7 cellular contexts compared by ENCODE assay signal in genomic region chr20:48598303-48598941, GRCh38.
A peak's percentile ranks its signal among the peaks of the same experiment; 100 is the strongest.
DNase-seq lines count a peak whose midpoint lies in the region; ATAC-seq, FAIRE-seq and TF ChIP-seq lines count a peak whose summit lies in the region.
"Not testable (repeated sequence)": the region's sequence is repeated elsewhere in the genome, so short reads cannot be mapped to it uniquely, and the experiment has no call there.

No MANE protein-coding gene starts in this region.

- TF ChIP-seq EP300 in HepG2 (IDR thresholded peaks at IDR 0.05; ENCODE audit: low read depth in 2 of 2, low read length in 2 of 2); HepG2 (CRISPR knock-in tag; IDR thresholded peaks at IDR 0.05; ENCODE audit: borderline replicate concordance); sigmoid colon (IDR thresholded peaks at IDR 0.05): not testable (repeated sequence)

- not testable (repeated sequence) for H3K9me3 ChIP-seq in Panc1 (ENCODE audit: control insufficient read depth, insufficient read depth, low read depth, low read length); endodermal cell (ENCODE audit: control insufficient read depth, low read length); HepG2 (ENCODE audit: low read length); mucosa of descending colon; sigmoid colon

- H3K36me3 ChIP-seq in Panc1 (ENCODE audit: control insufficient read depth, insufficient read depth, low read length); endodermal cell (ENCODE audit: control insufficient read depth, insufficient read depth, low read length); HepG2 (replicated peaks in 1 of 2; ENCODE audit: control insufficient read depth in 1 of 2, insufficient read depth in 2 of 2, low read length in 2 of 2); mucosa of descending colon (ENCODE audit: low read depth); sigmoid colon: not testable (repeated sequence)

- not testable (repeated sequence) for H4K20me1 ChIP-seq in HepG2 (ENCODE audit: insufficient read depth, low read length)

- intact Hi-C loops in Calu3 (cut with micrococcal nuclease; ENCODE audit: unreplicated experiment); Panc1 (cut with micrococcal nuclease; ENCODE audit: unreplicated experiment); HepG2 (cut with micrococcal nuclease; ENCODE audit: unreplicated experiment); mucosa of descending colon (cut with DNase I, micrococcal nuclease): not testable (repeated sequence)
- intact Hi-C loops in sigmoid colon (cut with DNase I) = loop anchor here (10.0 kb wide), 2 partner anchors 264 to 334 kb away; no protein-coding TSS in a partner anchor

- TF ChIP-seq CTCF in Calu3 (IDR thresholded peaks at IDR 0.05; ENCODE audit: unreplicated experiment); Panc1 (IDR thresholded peaks at IDR 0.05); endodermal cell (conservative IDR thresholded peaks at IDR 0.05); HepG2 (CRISPR knock-in tag; IDR thresholded peaks at IDR 0.05); mucosa of descending colon (IDR thresholded peaks at IDR 0.05); sigmoid colon (IDR thresholded peaks at IDR 0.05): not testable (repeated sequence)

- H3K36me3 Mint-ChIP-seq in Calu3 (ENCODE audit: insufficient read depth, unreplicated experiment); endodermal cell (ENCODE audit: low read depth): not testable (repeated sequence)

- H3K4me1 ChIP-seq in Panc1 (ENCODE audit: control insufficient read depth, insufficient read depth, low read length); endodermal cell (ENCODE audit: control insufficient read depth, insufficient read depth, low read length); mucosa of descending colon (ENCODE audit: low read depth): not testable (repeated sequence)
- H3K4me1 ChIP-seq in HepG2 (ENCODE audit: insufficient read depth, low read length) = peaks cover 16% of the 10 kb centered on the region
- H3K4me1 ChIP-seq in sigmoid colon = peaks cover 0 to 14% (median 12%) of the 10 kb centered on the region in 4 donors

- H3K4me3 Mint-ChIP-seq in Calu3 (ENCODE audit: low read depth, unreplicated experiment); endodermal cell: not testable (repeated sequence)

- not testable (repeated sequence) for H3K9ac ChIP-seq in endodermal cell (ENCODE audit: extremely low read depth, low read length, poor library complexity, severe bottlenecking); HepG2 (ENCODE audit: insufficient read depth, low read depth, low read length)

- H3K79me2 ChIP-seq in HepG2 (ENCODE audit: insufficient read depth, low read length) = not testable (repeated sequence)

- not testable (repeated sequence) for H2AFZ ChIP-seq in HepG2 (ENCODE audit: low read length)

- H3K27me3 ChIP-seq in Panc1 (ENCODE audit: control insufficient read depth, insufficient read depth, low read length); endodermal cell (ENCODE audit: control insufficient read depth, insufficient read depth, low read length, poor library complexity, severe bottlenecking); HepG2 (ENCODE audit: control insufficient read depth in 1 of 2, insufficient read depth in 2 of 2, low read length in 2 of 2); sigmoid colon: not testable (repeated sequence)

- not testable (repeated sequence) for H3K4me2 ChIP-seq in HepG2 (ENCODE audit: low read depth, low read length)

- WGBS in endodermal cell (ENCODE audit: insufficient coverage in 1 of 2, insufficient read length in 1 of 2), 2 experiments = 87 to 100% methylated on average over 2 to 16 of the region's 16 CpGs
- 40% methylated on average over 13 of the region's 16 CpGs for WGBS in HepG2 (ENCODE audit: low lambda C conversion rate)
- 79 to 84% methylated on average over 16 of the region's 16 CpGs for WGBS in sigmoid colon, 2 donors

- POLR2A ChIA-PET in Panc1 (lab: Charles Lee); HepG2 (lab: Yijun Ruan, JAX): not testable (repeated sequence)

- H3K9me3 Mint-ChIP-seq in Calu3 (ENCODE audit: low read depth, unreplicated experiment); endodermal cell: not testable (repeated sequence)

- not testable (repeated sequence) for H3K4me3 ChIP-seq in Panc1 (ENCODE audit: low read depth in 2 of 2, low read length in 2 of 2); endodermal cell (ENCODE audit: low read length); HepG2 (replicated peaks in 1 of 3; ENCODE audit: insufficient read depth in 1 of 3, low read depth in 2 of 3, low read length in 3 of 3); mucosa of descending colon; sigmoid colon

- not testable (repeated sequence) for TF ChIP-seq POLR2A in HepG2 (IDR thresholded peaks at IDR 0.05; ENCODE audit: insufficient read depth in 1 of 2, low read depth in 2 of 2, low read length in 2 of 2); sigmoid colon (IDR thresholded peaks at IDR 0.05)

- TF ChIP-seq RAD21 in HepG2 (CRISPR knock-in tag; IDR thresholded peaks at IDR 0.05) = not testable (repeated sequence)

- DNase-seq in Calu3 (peak; percentile 69), NCI-H146 (lab: John Stamatoyannopoulos, UW) (peak; percentile 91), endodermal cell (peak; percentile 61), mucosa of descending colon (peak in 2 of 3 donors; percentile 20 to 44), sigmoid colon (peak; percentile 48)
- DNase-seq in Panc1 (ENCODE audit: low read depth, low spot score); HepG2 (ENCODE audit: low spot score): not testable (repeated sequence)

- peak; percentile 8 for FAIRE-seq in HepG2 (lab: Jason Lieb, UNC)

- in situ Hi-C loops in Panc1 (cut with HindIII; ENCODE audit: low pct_unique_long_range_greater_than_20kb, low sequenced_read_pairs); HepG2 (cut with HindIII; ENCODE audit: extremely low pct_ligation_motif_present, low pct_unique_long_range_greater_than_20kb): not testable (repeated sequence)

- H3K27ac Mint-ChIP-seq in Calu3 (ENCODE audit: unreplicated experiment); endodermal cell: not testable (repeated sequence)

- not testable (repeated sequence) for H3K27ac ChIP-seq in Panc1 (ENCODE audit: low read length); endodermal cell (ENCODE audit: low read depth, low read length); HepG2 (ENCODE audit: extremely low read length, insufficient read depth, low read length); sigmoid colon

- H3K4me1 Mint-ChIP-seq in Calu3 (ENCODE audit: low read depth, unreplicated experiment) = peaks cover 26% of the 10 kb centered on the region
- not testable (repeated sequence) for H3K4me1 Mint-ChIP-seq in endodermal cell

- BruUV-seq in Calu3 (replicated peaks; lab: Mats Ljungman, UMichigan); Panc1 (replicated peaks; lab: Mats Ljungman, UMichigan); HepG2 (replicated peaks; lab: Mats Ljungman, UMichigan): not testable (repeated sequence)

- CTCF ChIA-PET in Calu3 (lab: Charles Lee); Panc1 (lab: Charles Lee); HepG2 (lab: Yijun Ruan, JAX; ENCODE audit: low intra/inter-chr PET ratio, low total read pairs): not testable (repeated sequence)

- ATAC-seq in Panc1 (peak; percentile 61), HepG2 (peak; percentile 51)
- not testable (repeated sequence) for ATAC-seq in mucosa of descending colon

- peaks cover 45% of the 10 kb centered on the region for H3K27me3 Mint-ChIP-seq in Calu3 (ENCODE audit: unreplicated experiment)
- not testable (repeated sequence) for H3K27me3 Mint-ChIP-seq in endodermal cell (ENCODE audit: insufficient read depth)

TF ChIP-seq in HepG2, 621 proteins besides CTCF, POLR2A, EP300 and RAD21:
- 0 out of 2 replicates have a peak, but pooled peaks have one; percentile 6 for TF ChIP-seq KDM5B (CRISPR knock-in tag; IDR thresholded peaks at IDR 0.05; ENCODE audit: borderline replicate concordance)
TF ChIP-seq in HepG2: peak in this region for 1; not testable (repeated sequence) for 620.
